Comparison of ENCODE assay signal across 8 cellular contexts in genomic region chr17:4365628-4366311, GRCh38. TPM values are rescaled to one million over a fixed set of nuclear protein-coding genes. Genes with fewer than 3 reads are reported as not detected.
DNase-seq lines count a peak whose midpoint lies in the region; ATAC-seq, FAIRE-seq and TF ChIP-seq lines count a peak whose summit lies in the region.

No MANE protein-coding gene starts in this region.

- H3K27ac ChIP-seq in BLaER1 treated with 17β-estradiol and CSF1 and Interleukin-3, amounts not matched to agents 10 nM and 100 nM, result peak overlapping the region; percentile 93 to 99 (median 96)
- peak overlapping the region; percentile 99 for H3K27ac ChIP-seq in thoracic aorta

- H3K9ac ChIP-seq in BLaER1 treated with 17β-estradiol and CSF1 and Interleukin-3, amounts not matched to agents 10 nM and 100 nM, result peak overlapping the region; percentile 97 to 100 (median 99)

- ATAC-seq in GM19397 (IDR thresholded peaks at IDR 0.05; ENCODE audit: unreplicated experiment) (peak; percentile 23), HG03520 (IDR thresholded peaks at IDR 0.05; ENCODE audit: unreplicated experiment) (peak; percentile 20), thoracic aorta (ENCODE audit: insufficient number of reproducible peaks, low FRiP score, low read depth) (peak; percentile 16)

- TF ChIP-seq POLR2A in GM12891 (IDR thresholded peaks at IDR 0.05; ENCODE audit: low read depth, low read length), result no peak

- no peaks in the 10 kb centered on the region for H3K9me3 ChIP-seq in BLaER1 treated with 17β-estradiol and CSF1 and Interleukin-3, amounts not matched to agents 10 nM and 100 nM (replicated peaks in 1 of 11)
- H3K9me3 ChIP-seq in thoracic aorta, result no peaks in the 10 kb centered on the region

- no peak for TF ChIP-seq CTCF in epithelial cell of proximal tubule (conservative IDR thresholded peaks at IDR 0.05; ENCODE audit: low read depth, low read length)
- no peak for TF ChIP-seq CTCF in thoracic aorta (IDR thresholded peaks at IDR 0.05)

- peak; percentile 66 for DNase-seq in activated CD4-positive, CD25-positive, alpha-beta regulatory T cell treated with anti-CD3 and anti-CD28 coated beads, Interleukin-2, amount 50 U/mL, for 72 hours
- DNase-seq in epithelial cell of proximal tubule (ENCODE audit: low read depth) (no peak), myocyte (ENCODE audit: low read depth) (peak; percentile 31), thoracic aorta (ENCODE audit: low spot score) (no peak), GM12891 (ENCODE audit: insufficient read length, low spot score) (no peak)

- peak overlapping the region; percentile 87 to 100 (median 100) for H3K4me3 ChIP-seq in BLaER1 treated with 17β-estradiol and CSF1 and Interleukin-3, amounts not matched to agents 10 nM and 100 nM
- peak overlapping the region; percentile 95 for H3K4me3 ChIP-seq in epithelial cell of proximal tubule (ENCODE audit: low read depth, low read length)
- H3K4me3 ChIP-seq in thoracic aorta, result peak overlapping the region; percentile 96

- H3K4me2 ChIP-seq in BLaER1 treated with 17β-estradiol and CSF1 and Interleukin-3, amounts not matched to agents 10 nM and 100 nM, result peak overlapping the region; percentile 90 to 98 (median 95)

- FAIRE-seq in GM12891 (lab: Jason Lieb, UNC), result no peak

- H3K4me1 ChIP-seq in BLaER1 treated with 17β-estradiol and CSF1 and Interleukin-3, amounts not matched to agents 10 nM and 100 nM, result peaks cover 29 to 50% (median 44%) of the 10 kb centered on the region in 10 experiments
- peaks cover 7 to 26% of the 10 kb centered on the region in 2 donors for H3K4me1 ChIP-seq in thoracic aorta (ENCODE audit: control insufficient read depth in 1 of 2, low read depth in 2 of 2)

- H3K27me3 ChIP-seq in BLaER1 treated with 17β-estradiol and CSF1 and Interleukin-3, amounts not matched to agents 10 nM and 100 nM, result no peaks in the 10 kb centered on the region
- H3K27me3 ChIP-seq in thoracic aorta (replicated peaks; ENCODE audit: insufficient read depth), result no peaks in the 10 kb centered on the region

- H3K36me3 ChIP-seq in BLaER1 treated with 17β-estradiol and CSF1 and Interleukin-3, amounts not matched to agents 10 nM and 100 nM, result peaks cover 0 to 29% (median 23%) of the 10 kb centered on the region in 11 experiments; a peak in 20 of 22 replicates
- no peaks in the 10 kb centered on the region for H3K36me3 ChIP-seq in thoracic aorta

- H4K20me1 ChIP-seq in BLaER1 treated with 17β-estradiol and CSF1 and Interleukin-3, amounts not matched to agents 10 nM and 100 nM, result peaks cover 40 to 54% (median 49%) of the 10 kb centered on the region in 11 experiments

TF ChIP-seq in GM12891, 5 proteins besides CTCF, POLR2A, EP300 and RAD21:
- TF ChIP-seq TAF1 (IDR thresholded peaks at IDR 0.05; ENCODE audit: low read depth, low read length) (no peak), PAX5 (IDR thresholded peaks at IDR 0.05; ENCODE audit: insufficient read depth, low read length, severe bottlenecking) (no peak), SPI1 (IDR thresholded peaks at IDR 0.05; ENCODE audit: low read depth, low read length) (no peak), POU2F2 (IDR thresholded peaks at IDR 0.05; ENCODE audit: low read depth, low read length) (no peak), POLR2AphosphoS5 (IDR thresholded peaks at IDR 0.05; ENCODE audit: low read depth, low read length) (no peak)

RNA-seq across cellular contexts. Expression of gene UBE2G1, which starts 0.7 kb away (rescaled TPM):
- total RNA-seq in epithelial cell of proximal tubule, result 65.4 and 68.1 TPM in 2 replicates
- total RNA-seq in myocyte, result 74.5 and 75.0 TPM in 2 replicates
- polyA plus RNA-seq in myocyte (2012), result 35.2 TPM
- 10 to 100 TPM; 38.8 to 47.7 TPM for total RNA-seq in thoracic aorta
- 48.9 TPM for polyA plus RNA-seq in GM12891 (2012; ENCODE audit: low read depth, missing spikeins)

Comparison
In these comparisons a context has a peak if more than half of its experiments do, and no peak if none do; other contexts are left out.
1. DNase-seq: peak in activated CD4-positive, CD25-positive, alpha-beta regulatory T cell treated with anti-CD3 and anti-CD28 coated beads, Interleukin-2, amount 50 U/mL, for 72 hours (single experiment) and myocyte (single experiment); none in epithelial cell of proximal tubule (single experiment), thoracic aorta (single experiment) and GM12891 (single experiment).
2. Peak in every context shown above with its lines, with median percentiles within 50 percentile points of each other: H3K4me3 ChIP-seq and ATAC-seq.